In the genomic region with DNA sequence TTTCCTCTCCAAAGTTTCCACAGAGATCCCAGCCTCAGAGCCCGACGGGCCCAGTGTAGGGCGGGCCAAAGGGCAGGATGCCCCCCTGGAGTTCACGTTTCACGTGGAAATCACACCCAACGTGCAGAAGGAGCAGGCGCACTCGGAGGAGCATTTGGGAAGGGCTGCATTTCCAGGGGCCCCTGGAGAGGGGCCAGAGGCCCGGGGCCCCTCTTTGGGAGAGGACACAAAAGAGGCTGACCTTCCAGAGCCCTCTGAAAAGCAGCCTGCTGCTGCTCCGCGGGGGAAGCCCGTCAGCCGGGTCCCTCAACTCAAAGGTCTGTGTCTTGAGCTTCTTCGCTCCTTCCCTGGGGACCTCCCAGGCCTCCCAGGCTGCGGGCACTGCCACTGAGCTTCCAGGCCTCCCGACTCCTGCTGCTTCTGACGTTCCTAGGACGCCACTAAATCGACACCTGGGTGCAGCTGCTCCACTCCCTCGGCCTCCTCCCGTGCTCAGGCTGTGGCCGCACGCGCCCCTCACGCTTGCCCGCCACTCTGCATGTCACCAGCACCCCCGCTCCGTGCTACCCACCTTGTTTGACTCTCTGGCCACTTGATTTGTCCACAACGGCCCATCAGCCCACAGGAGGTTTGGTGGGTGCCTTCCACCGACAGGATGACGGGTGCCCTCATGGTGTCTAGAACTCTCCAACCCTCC, we compare ENCODE assay signal across 33 cellular contexts. TPM values are rescaled to one million over a fixed set of nuclear protein-coding genes. Genes with fewer than 3 reads are reported as not detected.
"Had no signal": no experiment of that assay in that cellular context is flagged by ENCODE, and none has a peak within 500 bp of the region (broad histone marks: within the 10 kb centered on the region; RNA-seq: fewer than 3 reads in every experiment).

No MANE protein-coding gene starts in this region.

- H3K9me2 ChIP-seq: SK-N-SH had no signal

- H3K4me2 ChIP-seq: SK-N-SH had no signal

- H3K36me3 Mint-ChIP-seq: activated naive CD4-positive, alpha-beta T cell treated with anti-CD3 and anti-CD28 coated beads, Interleukin-2, amount 50 U/mL, for 72 hours had no signal

- H3K27me3 ChIP-seq: Peyer's patch had no signal

- H3K27ac ChIP-seq: Peyer's patch, SJSA1 had no signal

- H3K9me3 Mint-ChIP-seq: activated CD4-positive, alpha-beta T cell treated with anti-CD3 and anti-CD28 coated beads, Interleukin-2, amount 10 ng/mL, durations not matched to agents 24 days and 14 days; activated naive CD4-positive, alpha-beta T cell treated with anti-CD3 and anti-CD28 coated beads for 36 hours; activated naive CD4-positive, alpha-beta T cell treated with anti-CD3 and anti-CD28 coated beads, Interleukin-2, amount 50 U/mL, for 72 hours; activated T-cell treated with anti-CD3 and anti-CD28 coated beads, Interleukin-2, amount 50 U/mL, for 24 hours; activated T-helper 2 cell treated with anti-CD3 and anti-CD28 coated beads, Interferon-gamma antibody, Interleukin-2, Interleukin-4, amounts not matched to agents 10 μg/mL and 5 μg/mL and 100 μg/mL, durations not matched to agents 14 hours and 24 hours and 36 hours; brain; T-helper 1 cell treated with Interleukin-12 subunit alpha and Interleukin-12 subunit beta and Interleukin-4 antibody, amounts not matched to agents 30 μg/mL and 1 μg/mL, for 36 hours; T-helper 2 cell treated with Interferon-gamma antibody and Interleukin-4, amounts not matched to agents 5 μg/mL and 100 μg/mL, for 36 hours had no signal

- H3K27ac Mint-ChIP-seq: activated CD4-positive, alpha-beta T cell treated with anti-CD3 and anti-CD28 coated beads, Interleukin-2, amount 10 ng/mL, durations not matched to agents 24 days and 14 days; activated CD8-positive, alpha-beta T cell treated with anti-CD3 and anti-CD28 coated beads, Interleukin-2, amount 10 ng/mL, durations not matched to agents 7 days and 5 days; activated naive CD4-positive, alpha-beta T cell treated with anti-CD3 and anti-CD28 coated beads for 36 hours; activated T-cell treated with anti-CD3 and anti-CD28 coated beads, Interleukin-2, amount 50 U/mL, for 24 hours; activated T-helper 2 cell treated with anti-CD3 and anti-CD28 coated beads, Interferon-gamma antibody, Interleukin-2, Interleukin-4, amounts not matched to agents 10 μg/mL and 5 μg/mL and 100 μg/mL, durations not matched to agents 14 hours and 24 hours and 36 hours; brain; T-helper 1 cell treated with Interleukin-12 subunit alpha and Interleukin-12 subunit beta and Interleukin-4 antibody, amounts not matched to agents 30 μg/mL and 1 μg/mL, for 36 hours; T-helper 2 cell treated with Interferon-gamma antibody and Interleukin-4, amounts not matched to agents 5 μg/mL and 100 μg/mL, for 36 hours had no signal

- H3K4me1 ChIP-seq: Peyer's patch, SJSA1 had no signal

- H3K4me1 Mint-ChIP-seq: activated CD4-positive, alpha-beta T cell treated with anti-CD3 and anti-CD28 coated beads, Interleukin-2, amount 10 ng/mL, durations not matched to agents 24 days and 14 days had no signal

- H3K4me3 Mint-ChIP-seq: activated CD4-positive, alpha-beta T cell treated with anti-CD3 and anti-CD28 coated beads, Interleukin-2, amount 10 ng/mL, durations not matched to agents 24 days and 14 days; activated CD8-positive, alpha-beta T cell treated with anti-CD3 and anti-CD28 coated beads, Interleukin-2, amount 10 ng/mL, durations not matched to agents 7 days and 5 days; activated naive CD4-positive, alpha-beta T cell treated with anti-CD3 and anti-CD28 coated beads for 36 hours; activated T-cell treated with anti-CD3 and anti-CD28 coated beads, Interleukin-2, amount 50 U/mL, for 24 hours; brain; T-helper 1 cell treated with Interleukin-12 subunit alpha and Interleukin-12 subunit beta and Interleukin-4 antibody, amounts not matched to agents 30 μg/mL and 1 μg/mL, for 36 hours; T-helper 2 cell treated with Interferon-gamma antibody and Interleukin-4, amounts not matched to agents 5 μg/mL and 100 μg/mL, for 36 hours had no signal

- H3K27me3 Mint-ChIP-seq: activated CD4-positive, alpha-beta T cell treated with anti-CD3 and anti-CD28 coated beads, Interleukin-2, amount 10 ng/mL, durations not matched to agents 24 days and 14 days; activated T-cell treated with anti-CD3 and anti-CD28 coated beads, Interleukin-2, amount 50 U/mL, for 24 hours had no signal

- H3K4me3 ChIP-seq: Peyer's patch, SJSA1 had no signal

- H3K36me3 ChIP-seq: Peyer's patch, SJSA1 had no signal

- FAIRE-seq: bronchial epithelial cell, TTC549 had no signal

- DNase-seq: activated CD4-positive, alpha-beta T cell treated with anti-CD3 and anti-CD28 coated beads, Interleukin-2, amount 10 ng/mL, durations not matched to agents 24 days and 14 days; activated CD4-positive, alpha-beta T cell treated with anti-CD3 and anti-CD28 coated beads, Interleukin-2, amount 50 U/mL, for 48 hours; activated CD8-positive, alpha-beta T cell treated with anti-CD3 and anti-CD28 coated beads, Interleukin-2, amount 10 ng/mL, durations not matched to agents 7 days and 5 days; activated gamma-delta T cell treated with Interleukin-2 at 50 U/mL for 16 hours; activated naive CD4-positive, alpha-beta T cell treated with anti-CD3 and anti-CD28 coated beads for 36 hours; activated T-cell treated with anti-CD3 and anti-CD28 coated beads, Interleukin-2, amount 50 U/mL, for 24 hours; anterior cingulate cortex; central memory CD4-positive, alpha-beta T cell; Karpas-422; NCI-H1105; NCI-H1417 treated with DMSO at 0.1 percent for 48 hours; NCI-H1694; NCI-H2029; NCI-H2107; NCI-H2171; NCI-H510A; NCI-H526; NCI-H748 treated with DMSO at 0.1 percent for 48 hours; NK-92 treated with Interleukin-12 subunit alpha and Interleukin-12 subunit beta, amount 100 ng/mL, for 24 hours; PC-3; Peyer's patch; RPMI8226; SHP77 treated with DMSO at 0.1 percent for 48 hours; SK-N-SH had no signal

- H3K9me3 ChIP-seq: Peyer's patch, SJSA1, SK-N-SH had no signal

- H3K9ac ChIP-seq: SK-N-SH had no signal

RNA-seq across cellular contexts. Expression of a gene that starts 15.3 kb away (rescaled TPM):
- total RNA-seq: activated CD4-positive, alpha-beta T cell treated with anti-CD3 and anti-CD28 coated beads, Interleukin-2, amount 10 ng/mL, durations not matched to agents 24 days and 14 days; activated CD8-positive, alpha-beta T cell treated with anti-CD3 and anti-CD28 coated beads, Interleukin-2, amount 10 ng/mL, durations not matched to agents 7 days and 5 days; activated naive CD4-positive, alpha-beta T cell treated with anti-CD3 and anti-CD28 coated beads for 36 hours; activated naive CD4-positive, alpha-beta T cell treated with anti-CD3 and anti-CD28 coated beads, Interleukin-2, amount 50 U/mL, for 72 hours; activated T-helper 2 cell treated with anti-CD3 and anti-CD28 coated beads, Interferon-gamma antibody, Interleukin-2, Interleukin-4, amounts not matched to agents 10 μg/mL and 5 μg/mL and 100 μg/mL, durations not matched to agents 14 hours and 24 hours and 36 hours; bronchial epithelial cell; MCF 10A; PC-3; Peyer's patch; SJSA1 had no signal
- polyA plus RNA-seq: SK-N-SH had no signal
